In the genomic region with DNA sequence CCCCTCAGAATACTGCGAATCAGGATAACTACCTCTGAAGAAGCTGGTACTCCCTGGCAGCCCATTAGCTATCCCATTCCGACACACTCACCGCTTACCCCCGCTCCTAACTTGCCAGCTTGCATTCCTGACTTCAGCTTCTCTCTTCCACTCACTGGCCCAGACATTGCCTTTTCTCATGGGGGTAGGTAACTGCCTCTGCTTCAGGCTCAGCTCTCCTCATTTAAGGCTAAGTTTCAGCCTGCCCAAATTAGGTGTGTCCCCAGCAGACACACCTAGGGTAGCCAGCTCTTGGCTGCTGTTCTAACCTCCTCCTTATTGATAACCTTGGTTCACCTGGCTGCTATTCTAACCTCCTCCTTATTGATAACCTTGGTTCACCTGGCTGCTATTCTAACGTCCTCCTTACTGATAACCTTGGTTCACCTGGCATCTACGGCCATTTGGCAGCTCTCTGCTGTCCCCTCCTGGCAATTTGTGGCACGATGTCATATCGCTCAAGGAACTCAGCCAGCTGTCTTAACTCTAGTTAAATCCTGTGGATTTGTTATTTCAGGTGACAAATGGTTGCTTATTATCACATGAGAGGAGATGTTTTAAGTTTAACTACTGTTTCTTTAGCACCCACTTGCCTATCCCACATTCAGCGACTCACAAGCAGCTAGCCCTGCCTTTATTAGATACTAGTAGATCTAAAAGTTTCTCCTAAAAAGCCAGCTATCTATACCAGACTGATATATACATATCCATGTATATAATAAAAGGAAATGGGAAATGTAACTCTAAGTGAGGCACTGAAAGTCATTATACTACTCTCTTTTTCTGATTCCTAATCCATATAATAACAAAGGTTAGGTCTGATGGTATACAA, we compare ENCODE assay signal across 8 cellular contexts.
A peak's percentile ranks its signal among the peaks of the same experiment; 100 is the strongest.
DNase-seq lines count a peak whose midpoint lies in the region; ATAC-seq and TF ChIP-seq lines count a peak whose summit lies in the region.

No MANE protein-coding gene starts in this region.

- no peaks in the 10 kb centered on the region for H3K9me3 Mint-ChIP-seq in activated CD4-positive, alpha-beta T cell treated with anti-CD3 and anti-CD28 coated beads for 36 hours (ENCODE audit: low read depth)

- H3K9ac ChIP-seq in parathyroid adenoma = no peak overlapping the region

- H3K27me3 Mint-ChIP-seq in activated CD4-positive, alpha-beta T cell treated with anti-CD3 and anti-CD28 coated beads for 36 hours = peaks cover 17% of the 10 kb centered on the region

- H3K4me2 ChIP-seq in parathyroid adenoma (ENCODE audit: low read length) = no peak overlapping the region

- no peaks in the 10 kb centered on the region for H3K79me2 ChIP-seq in parathyroid adenoma

- no peaks in the 10 kb centered on the region for H3K27me3 ChIP-seq in brain microvascular endothelial cell (replicated peaks)
- H3K27me3 ChIP-seq in parathyroid adenoma (ENCODE audit: control insufficient read depth, insufficient read depth, low read length) = no peaks in the 10 kb centered on the region

- no peak overlapping the region for H2AFZ ChIP-seq in parathyroid adenoma

- no peaks in the 10 kb centered on the region for H3K4me1 Mint-ChIP-seq in activated CD4-positive, alpha-beta T cell treated with anti-CD3 and anti-CD28 coated beads for 36 hours

- H3K4me3 ChIP-seq in brain microvascular endothelial cell (ENCODE audit: low read depth, low read length) (no peak overlapping the region), parathyroid adenoma (ENCODE audit: low read depth, low read length) (no peak overlapping the region)

- H3K9me3 ChIP-seq in parathyroid adenoma (ENCODE audit: control insufficient read depth, low read length) = no peaks in the 10 kb centered on the region

- CTCF ChIA-PET in activated CD4-positive, alpha-beta T cell treated with anti-CD3 and anti-CD28 coated beads for 36 hours (lab: Charles Lee) = interaction anchor here (0.8 to 1.5 kb wide), 6 partner anchors 21 to 1177 kb away, joined by 3 to 6 read pairs (median 3); a partner anchor contains a TSS

- peak; percentile 47 for DNase-seq in activated CD4-positive, alpha-beta T cell treated with anti-CD3 and anti-CD28 coated beads for 36 hours
- no peak for DNase-seq in activated CD4-positive, alpha-beta T cell treated with anti-CD3 and anti-CD28 coated beads for 4 hours
- DNase-seq in NCI-H1092 treated with DMSO at 0.1 percent for 48 hours (lab: John Stamatoyannopoulos, UW) (peak; percentile 1), brain microvascular endothelial cell (no peak), NCI-H345 treated with DMSO at 0.1 percent for 48 hours (lab: John Stamatoyannopoulos, UW; ENCODE audit: unreplicated experiment) (no peak), NCI-H345 (lab: John Stamatoyannopoulos, UW) (no peak)

- no peaks in the 10 kb centered on the region for H3K4me1 ChIP-seq in parathyroid adenoma

- in situ Hi-C loops in brain microvascular endothelial cell (cut with HindIII; ENCODE audit: low pct_ligation_motif_present, low sequenced_read_pairs) = no loop called here

- POLR2A ChIA-PET in activated CD4-positive, alpha-beta T cell treated with anti-CD3 and anti-CD28 coated beads for 36 hours (lab: Charles Lee) = no interaction called here

- no peaks in the 10 kb centered on the region for H3K36me3 Mint-ChIP-seq in activated CD4-positive, alpha-beta T cell treated with anti-CD3 and anti-CD28 coated beads for 36 hours (ENCODE audit: low read depth)

- TF ChIP-seq CTCF in brain microvascular endothelial cell (IDR thresholded peaks at IDR 0.05; ENCODE audit: low read depth, low read length, missing control alignments) = peak; percentile 72
- TF ChIP-seq CTCF in parathyroid adenoma (IDR thresholded peaks at IDR 0.05) = peak; percentile 72

- H3K27ac ChIP-seq in brain microvascular endothelial cell (no peak overlapping the region), parathyroid adenoma (no peak overlapping the region)

- H3K27ac Mint-ChIP-seq in activated CD4-positive, alpha-beta T cell treated with anti-CD3 and anti-CD28 coated beads for 36 hours = no peak overlapping the region

- H3K36me3 ChIP-seq in brain microvascular endothelial cell (replicated peaks) (no peaks in the 10 kb centered on the region), parathyroid adenoma (ENCODE audit: control insufficient read depth, insufficient read depth, low read length) (no peaks in the 10 kb centered on the region)

- intact Hi-C loops in activated CD4-positive, alpha-beta T cell treated with anti-CD3 and anti-CD28 coated beads for 36 hours (cut with DNase I, micrococcal nuclease) = no loop called here

- H3K4me3 Mint-ChIP-seq in activated CD4-positive, alpha-beta T cell treated with anti-CD3 and anti-CD28 coated beads for 36 hours = no peak overlapping the region

- no peak for ATAC-seq in activated CD4-positive, alpha-beta T cell treated with anti-CD3 and anti-CD28 coated beads for 36 hours
- no peak for ATAC-seq in GM18858 (IDR thresholded peaks at IDR 0.05; ENCODE audit: unreplicated experiment)

Comparison
In these comparisons a context has a peak if more than half of its experiments do, and no peak if none do; other contexts are left out.
1. DNase-seq: peak in activated CD4-positive, alpha-beta T cell treated with anti-CD3 and anti-CD28 coated beads for 36 hours (single experiment) and NCI-H1092 treated with DMSO at 0.1 percent for 48 hours (single experiment); none in activated CD4-positive, alpha-beta T cell treated with anti-CD3 and anti-CD28 coated beads for 4 hours (0 of 2), brain microvascular endothelial cell (single experiment), NCI-H345 treated with DMSO at 0.1 percent for 48 hours (single experiment) and NCI-H345 (single experiment).